8 cellular contexts compared by ENCODE assay signal in the genomic region with DNA sequence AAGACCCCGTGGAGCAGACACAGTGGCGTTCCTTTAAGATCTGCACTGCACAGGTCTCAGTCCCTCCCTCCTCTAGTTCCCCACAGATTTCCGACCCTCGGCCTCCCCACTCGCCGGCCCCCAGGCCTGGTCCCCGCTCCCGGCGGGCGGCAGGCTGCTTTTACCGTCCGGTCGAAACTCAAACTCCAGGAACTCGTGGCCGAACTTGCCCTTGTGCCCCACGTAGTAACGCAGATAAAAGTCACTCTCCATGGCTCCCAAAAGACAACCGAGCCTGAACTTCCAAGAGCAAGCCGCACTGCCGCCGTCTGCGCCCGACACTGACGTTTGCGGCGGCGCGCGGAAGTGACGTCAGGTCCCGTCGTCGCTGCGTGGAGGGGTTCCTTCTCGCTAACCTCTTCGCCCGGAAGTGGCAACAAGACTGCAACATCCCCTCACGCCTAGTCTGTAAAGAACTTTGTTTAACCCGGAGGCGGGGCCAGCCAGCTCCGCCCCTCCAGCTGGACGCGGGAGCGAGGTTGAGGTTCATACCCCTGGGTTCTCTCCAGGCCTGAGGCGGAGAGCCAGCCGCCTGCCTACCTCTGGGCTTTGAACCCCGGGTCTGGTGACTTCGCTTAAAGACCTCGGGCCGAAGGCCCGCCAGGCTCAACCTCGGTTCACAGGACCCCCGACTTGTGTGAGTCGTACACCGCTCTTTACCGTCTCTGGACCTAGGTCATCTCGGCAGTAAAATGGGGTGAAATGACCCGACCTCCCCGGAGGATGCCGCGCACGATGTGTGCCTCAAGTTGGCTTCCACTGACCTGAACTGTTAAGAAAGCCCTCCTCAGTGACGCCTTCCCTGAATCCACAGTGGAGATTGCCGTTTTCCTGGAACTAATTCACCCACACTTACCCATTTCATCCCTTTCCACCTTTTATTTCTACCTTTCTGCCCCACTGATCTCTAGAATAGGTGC. TPM values are rescaled to one million over a fixed set of nuclear protein-coding genes. Genes with fewer than 3 reads are reported as not detected.
A peak's percentile ranks its signal among the peaks of the same experiment; 100 is the strongest.
DNase-seq lines count a peak whose midpoint lies in the region; ATAC-seq and TF ChIP-seq lines count a peak whose summit lies in the region.

Gene MAGOH, minus strand, starts transcription at position 322 of the 959 bp plus-strand sequence. Its CDS starts 70 bp downstream, at position 252.

- ATAC-seq in GM18870 (IDR thresholded peaks at IDR 0.05; ENCODE audit: unreplicated experiment): peak; percentile 91
- peak; percentile 92 for ATAC-seq in HG03135 (IDR thresholded peaks at IDR 0.05; ENCODE audit: unreplicated experiment)

- TF ChIP-seq POLR2A in breast epithelium (IDR thresholded peaks at IDR 0.05): peak; percentile 66

- peaks cover 15% of the 10 kb centered on the region for H3K36me3 ChIP-seq in ACC112 (ENCODE audit: insufficient read depth, low read length)
- H3K36me3 ChIP-seq in breast epithelium: peaks cover 9% of the 10 kb centered on the region

- H3K9me3 ChIP-seq in breast epithelium (no peaks in the 10 kb centered on the region), iPS-18c (ENCODE audit: control insufficient read depth, insufficient read depth, low read length) (no peaks in the 10 kb centered on the region)

- H3K79me2 ChIP-seq in ACC112 (ENCODE audit: control insufficient read depth, insufficient read depth, low read length, unreplicated experiment): peaks cover 36% of the 10 kb centered on the region

- H3K4me3 ChIP-seq in ACC112 (ENCODE audit: low read depth, low read length) (peak within 1 kb of the TSS; percentile 100), breast epithelium (peak within 1 kb of the TSS; percentile 92 to 99 (median 98)), iPS-18c (ENCODE audit: insufficient read depth, low read depth, low read length) (peak within 1 kb of the TSS; percentile 99), skin epidermis (peak within 1 kb of the TSS; percentile 64 to 99 (median 88))

- peaks cover 17% of the 10 kb centered on the region for H3K4me1 ChIP-seq in ACC112 (ENCODE audit: control insufficient read depth, insufficient read depth, low read length, unreplicated experiment)
- no peaks in the 10 kb centered on the region for H3K4me1 ChIP-seq in breast epithelium

- H2AFZ ChIP-seq in ACC112 (ENCODE audit: low read length, unreplicated experiment): peak within 1 kb of the TSS; percentile 93

- peak; percentile 85 for DNase-seq in NCI-H2196 treated with DMSO at 0.1 percent for 48 hours (lab: John Stamatoyannopoulos, UW; ENCODE audit: unreplicated experiment)
- DNase-seq in breast epithelium (ENCODE audit: low spot score in 2 of 2): peak; percentile 90 to 91

- H3K27ac ChIP-seq in ACC112 (ENCODE audit: low read depth, low read length) (peak within 1 kb of the TSS; percentile 42; the same call in 1 of the 2 replicates), VCaP (peak within 1 kb of the TSS; percentile 74), breast epithelium (peak within 1 kb of the TSS; percentile 89 to 93), skin epidermis (peak within 1 kb of the TSS; percentile 52 to 92 (median 84))

- no peak for TF ChIP-seq CTCF in VCaP (conservative IDR thresholded peaks at IDR 0.05)
- no peak for TF ChIP-seq CTCF in breast epithelium (IDR thresholded peaks at IDR 0.05)

- intact Hi-C loops in breast epithelium (cut with DNase I; ENCODE audit: low total_unique reads): no loop called here

- H3K27me3 ChIP-seq in ACC112 (ENCODE audit: insufficient read depth, low read length) (no peaks in the 10 kb centered on the region), breast epithelium (no peaks in the 10 kb centered on the region)

RNA-seq across cellular contexts. Expression of gene MAGOH, which starts in this region (rescaled TPM):
- 10 to 100 TPM; 35.0 to 45.2 (median 37.5) TPM for total RNA-seq in breast epithelium

Comparison
In these comparisons a context has a peak if more than half of its experiments do, and no peak if none do; other contexts are left out.
1. Peak in every context shown above with its lines: DNase-seq, ATAC-seq, H3K4me3 ChIP-seq and H3K27ac ChIP-seq.